ENCODE assay signal across 1 cellular context in the genomic region with DNA sequence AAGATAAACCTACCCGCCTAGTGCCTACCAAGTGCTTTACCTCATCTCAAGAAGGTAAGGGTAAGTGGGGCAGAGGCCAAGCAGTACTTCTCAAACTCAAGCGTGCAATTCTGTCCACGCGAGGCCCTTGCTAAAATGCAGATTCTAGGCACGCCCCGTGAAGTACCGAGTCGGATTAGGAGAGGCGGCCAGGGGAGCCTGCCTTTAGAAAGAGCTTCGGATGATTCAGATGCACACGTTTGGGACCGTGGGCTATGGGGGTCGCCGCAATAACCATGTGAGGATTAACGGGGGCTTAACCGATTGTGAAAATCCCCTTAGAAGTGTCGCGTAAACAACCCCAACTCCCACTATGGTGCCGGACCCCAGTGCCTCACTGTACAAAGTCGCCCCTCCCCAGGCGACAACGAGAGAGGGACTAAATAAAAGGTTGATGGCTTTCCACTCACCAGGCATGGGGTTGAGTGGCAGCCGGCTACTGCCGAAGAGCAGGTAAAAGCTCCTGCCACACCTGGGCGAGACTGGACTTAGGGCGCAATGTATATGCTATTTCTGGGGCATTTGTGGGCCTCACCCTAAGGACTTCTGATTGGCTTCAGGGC.
TF ChIP-seq lines count a peak whose summit lies in the region.

No MANE protein-coding gene starts in this region.

TF ChIP-seq in GM12878, 131 proteins besides CTCF, POLR2A, EP300 and RAD21 (continued from another document):
- TF ChIP-seq, protein P1, sequence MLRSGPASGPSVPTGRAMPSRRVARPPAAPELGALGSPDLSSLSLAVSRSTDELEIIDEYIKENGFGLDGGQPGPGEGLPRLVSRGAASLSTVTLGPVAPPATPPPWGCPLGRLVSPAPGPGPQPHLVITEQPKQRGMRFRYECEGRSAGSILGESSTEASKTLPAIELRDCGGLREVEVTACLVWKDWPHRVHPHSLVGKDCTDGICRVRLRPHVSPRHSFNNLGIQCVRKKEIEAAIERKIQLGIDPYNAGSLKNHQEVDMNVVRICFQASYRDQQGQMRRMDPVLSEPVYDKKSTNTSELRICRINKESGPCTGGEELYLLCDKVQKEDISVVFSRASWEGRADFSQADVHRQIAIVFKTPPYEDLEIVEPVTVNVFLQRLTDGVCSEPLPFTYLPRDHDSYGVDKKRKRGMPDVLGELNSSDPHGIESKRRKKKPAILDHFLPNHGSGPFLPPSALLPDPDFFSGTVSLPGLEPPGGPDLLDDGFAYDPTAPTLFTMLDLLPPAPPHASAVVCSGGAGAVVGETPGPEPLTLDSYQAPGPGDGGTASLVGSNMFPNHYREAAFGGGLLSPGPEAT (IDR thresholded peaks at IDR 0.05; ENCODE audit: low read depth) = peak; percentile 56; the same call in 1 of the 2 replicates
- TF ChIP-seq SMAD5 (IDR thresholded peaks at IDR 0.05; ENCODE audit: low read depth) (peak; percentile 94), TARDBP (IDR thresholded peaks at IDR 0.05; ENCODE audit: borderline replicate concordance) (0 out of 2 replicates have a peak, but pooled peaks have one; percentile 13)
